8 cellular contexts compared by ENCODE assay signal in the genomic region with DNA sequence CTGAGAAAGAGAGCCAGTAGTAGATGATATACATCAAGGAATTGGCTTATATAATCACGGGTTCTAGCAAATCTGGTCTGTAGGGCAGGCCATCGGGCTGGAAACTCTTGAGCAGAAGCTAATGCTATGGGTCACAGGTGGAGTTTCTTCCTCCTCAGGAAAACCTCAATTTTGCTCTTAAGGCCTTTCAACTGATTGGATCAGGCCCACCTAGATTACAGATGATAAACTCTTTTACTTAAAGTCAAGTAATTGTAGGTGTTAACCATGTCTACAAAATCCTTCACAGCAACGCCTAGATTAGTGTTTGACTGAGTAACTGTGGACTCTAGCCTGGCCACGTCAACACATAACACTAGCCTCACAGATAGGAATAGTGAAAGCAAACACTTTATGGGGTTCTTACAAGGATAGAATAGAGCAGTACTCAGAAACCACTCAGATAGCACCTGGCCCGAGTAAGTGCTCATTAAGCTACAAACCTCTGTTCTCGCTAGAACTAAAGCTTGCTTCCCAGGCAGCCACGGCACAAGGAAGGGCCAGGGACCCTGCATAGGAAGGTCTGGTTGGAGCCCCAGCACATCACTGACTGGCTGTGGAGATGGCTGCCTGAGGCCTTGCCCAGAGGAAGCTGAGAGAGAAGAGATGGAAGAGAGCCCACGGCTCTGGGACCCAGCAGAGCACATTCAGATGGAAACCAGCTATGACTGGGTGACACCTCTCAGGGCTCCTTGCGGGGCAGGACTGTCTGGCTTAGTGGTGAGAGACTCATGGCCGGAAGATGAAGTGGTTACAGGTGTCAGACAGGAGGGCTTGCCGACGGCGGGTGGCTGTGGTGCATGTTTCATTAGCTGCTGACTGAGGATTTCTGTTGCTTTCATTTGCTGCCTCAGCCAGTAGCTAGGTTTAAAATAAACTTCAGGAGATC.
DNase-seq lines count a peak whose midpoint lies in the region; ATAC-seq and TF ChIP-seq lines count a peak whose summit lies in the region.

No MANE protein-coding gene starts in this region.

- no peaks in the 10 kb centered on the region for H3K27me3 Mint-ChIP-seq in neural progenitor cell (ENCODE audit: insufficient read depth, low read depth)

- H3K79me2 ChIP-seq in neural progenitor cell (ENCODE audit: low read depth): no peaks in the 10 kb centered on the region

- no peak overlapping the region for H3K27ac Mint-ChIP-seq in neural progenitor cell

- ATAC-seq in GM21786 (IDR thresholded peaks at IDR 0.05; ENCODE audit: unreplicated experiment): peak; percentile 98

- no peaks in the 10 kb centered on the region for H3K4me1 ChIP-seq in neural progenitor cell

- no peak for TF ChIP-seq CTCF in GM10248 (IDR thresholded peaks at IDR 0.05; ENCODE audit: control extremely low read depth, extremely low read depth, low read depth, missing control alignments)
- TF ChIP-seq CTCF in neural progenitor cell (IDR thresholded peaks at IDR 0.05): no peak

- H3K9me3 Mint-ChIP-seq in neural progenitor cell: no peaks in the 10 kb centered on the region

- peaks cover 4% of the 10 kb centered on the region for H3K4me1 Mint-ChIP-seq in neural progenitor cell

- H3K36me3 Mint-ChIP-seq in neural progenitor cell: no peaks in the 10 kb centered on the region

- CTCF ChIA-PET in GM10248 (lab: Yijun Ruan, JAX): interaction anchor here (0.8 to 1.5 kb wide), 10 partner anchors 10 to 228 kb away, joined by 3 to 7 read pairs (median 3); no protein-coding TSS in a partner anchor

- no peak overlapping the region for H3K4me3 Mint-ChIP-seq in neural progenitor cell

- no peak overlapping the region for H3K9ac ChIP-seq in neural progenitor cell

- H3K27me3 ChIP-seq in neural progenitor cell: no peaks in the 10 kb centered on the region

- H3K27ac ChIP-seq in neural progenitor cell: no peak overlapping the region

- no peaks in the 10 kb centered on the region for H3K9me3 ChIP-seq in neural progenitor cell (ENCODE audit: low read depth)

- no peak overlapping the region for H3K4me3 ChIP-seq in neural progenitor cell

- no peaks in the 10 kb centered on the region for H3K36me3 ChIP-seq in neural progenitor cell

- H4K20me1 ChIP-seq in neural progenitor cell (ENCODE audit: low read depth): no peaks in the 10 kb centered on the region

- DNase-seq in GM10248 (ENCODE audit: extremely low spot score): peak; percentile 89
- peak; percentile 37 for DNase-seq in NCI-H510A (lab: John Stamatoyannopoulos, UW)
- peak; percentile 87 for DNase-seq in activated effector memory CD4-positive, alpha-beta T cell treated with anti-CD3 and anti-CD28 coated beads, Interleukin-2, amount 50 U/mL, for 16 hours
- DNase-seq in stimulated activated CD4-positive, alpha-beta T cell treated with anti-CD3 and anti-CD28 coated beads, TNF-alpha, amount 100 ng/mL, for 48 hours (ENCODE audit: low read depth in 3 of 3): peak; percentile 44 to 68 (median 55)
- no peak for DNase-seq in neural progenitor cell (ENCODE audit: low spot score)
- DNase-seq in cerebellar cortex (ENCODE audit: low spot score): no peak
- DNase-seq in H4 (ENCODE audit: low spot score): no peak

- POLR2A ChIA-PET in GM10248 (lab: Yijun Ruan, JAX): no interaction called here

- no peaks in the 10 kb centered on the region for H3F3A ChIP-seq in neural progenitor cell (ENCODE audit: low read depth)

- H2AFZ ChIP-seq in neural progenitor cell (replicated peaks): no peak overlapping the region

- H3K4me2 ChIP-seq in neural progenitor cell: no peak overlapping the region

Comparison
In these comparisons a context has a peak if more than half of its experiments do, and no peak if none do; other contexts are left out.
1. DNase-seq: peak in GM10248 (single experiment), NCI-H510A (single experiment), activated effector memory CD4-positive, alpha-beta T cell treated with anti-CD3 and anti-CD28 coated beads, Interleukin-2, amount 50 U/mL, for 16 hours (single experiment) and stimulated activated CD4-positive, alpha-beta T cell treated with anti-CD3 and anti-CD28 coated beads, TNF-alpha, amount 100 ng/mL, for 48 hours (3 of 3); none in neural progenitor cell (single experiment), cerebellar cortex (single experiment) and H4 (single experiment).